Comparison of ENCODE assay signal across 26 cellular contexts in genomic region chr14:64091217-64091616, GRCh38.
"Had no signal": no experiment of that assay in that cellular context is flagged by ENCODE, and none has a peak within 500 bp of the region (broad histone marks: within the 10 kb centered on the region; RNA-seq: fewer than 3 reads in every experiment).

No MANE protein-coding gene starts in this region.

- H3K9me3 ChIP-seq: ascending aorta, esophagus muscularis mucosa, heart left ventricle, left lung, lower lobe of right lung, right atrium auricular region, thoracic aorta had no signal

- H3K4me3 Mint-ChIP-seq: activated CD4-positive, alpha-beta memory T cell treated with anti-CD3 and anti-CD28 coated beads for 36 hours; activated CD4-positive, alpha-beta T cell treated with anti-CD3 and anti-CD28 coated beads, Interleukin-2, amount 10 ng/mL, durations not matched to agents 24 days and 14 days; activated naive CD4-positive, alpha-beta T cell treated with anti-CD3 and anti-CD28 coated beads, Interleukin-2, amount 10 ng/mL, durations not matched to agents 7 days and 5 days; activated naive CD8-positive, alpha-beta T cell treated with anti-CD3 and anti-CD28 coated beads, Interleukin-2, amount 10 ng/mL, durations not matched to agents 7 days and 5 days; activated T-cell treated with anti-CD3 and anti-CD28 coated beads, Interleukin-2, amount 50 U/mL, for 24 hours; dendritic cell treated with granulocyte-macrophage colony-stimulating factor and Interleukin-4, amounts not matched to agents 40 ng/mL and 50 ng/mL, for 4 days; endodermal cell; stimulated activated naive CD8-positive, alpha-beta T cell treated with anti-CD3 and anti-CD28 coated beads, Interleukin-15, Interleukin-2, amounts not matched to agents 100 ng/mL and 50 ng/mL, for 24 hours; type B pancreatic cell had no signal

- H3K27ac Mint-ChIP-seq: activated CD4-positive, alpha-beta memory T cell treated with anti-CD3 and anti-CD28 coated beads for 36 hours; activated CD4-positive, alpha-beta T cell treated with anti-CD3 and anti-CD28 coated beads, Interleukin-2, amount 10 ng/mL, durations not matched to agents 24 days and 14 days; activated naive CD4-positive, alpha-beta T cell treated with anti-CD3 and anti-CD28 coated beads, Interleukin-2, amount 10 ng/mL, durations not matched to agents 7 days and 5 days; activated naive CD8-positive, alpha-beta T cell treated with anti-CD3 and anti-CD28 coated beads, Interleukin-2, amount 10 ng/mL, durations not matched to agents 7 days and 5 days; activated T-cell treated with anti-CD3 and anti-CD28 coated beads, Interleukin-2, amount 50 U/mL, for 24 hours; dendritic cell treated with granulocyte-macrophage colony-stimulating factor and Interleukin-4, amounts not matched to agents 40 ng/mL and 50 ng/mL, for 4 days; endodermal cell; stimulated activated naive CD8-positive, alpha-beta T cell treated with anti-CD3 and anti-CD28 coated beads, Interleukin-15, Interleukin-2, amounts not matched to agents 100 ng/mL and 50 ng/mL, for 24 hours; type B pancreatic cell had no signal

- ATAC-seq: foreskin keratinocyte, heart left ventricle, lower lobe of right lung had no signal

- H3K27ac ChIP-seq: ascending aorta, brain microvascular endothelial cell, esophagus muscularis mucosa, foreskin keratinocyte, heart left ventricle, left lung, lower lobe of right lung, parathyroid adenoma, right atrium auricular region, thoracic aorta had no signal

- H3K4me1 ChIP-seq: ascending aorta, esophagus muscularis mucosa, heart left ventricle, left lung, lower lobe of right lung, parathyroid adenoma, right atrium auricular region had no signal

- H3K4me1 Mint-ChIP-seq: activated CD4-positive, alpha-beta T cell treated with anti-CD3 and anti-CD28 coated beads, Interleukin-2, amount 10 ng/mL, durations not matched to agents 24 days and 14 days; activated naive CD4-positive, alpha-beta T cell treated with anti-CD3 and anti-CD28 coated beads, Interleukin-2, amount 10 ng/mL, durations not matched to agents 7 days and 5 days; activated naive CD8-positive, alpha-beta T cell treated with anti-CD3 and anti-CD28 coated beads, Interleukin-2, amount 10 ng/mL, durations not matched to agents 7 days and 5 days had no signal

- H3K9me3 Mint-ChIP-seq: activated CD4-positive, alpha-beta memory T cell treated with anti-CD3 and anti-CD28 coated beads for 36 hours; activated CD4-positive, alpha-beta T cell treated with anti-CD3 and anti-CD28 coated beads, Interleukin-2, amount 10 ng/mL, durations not matched to agents 24 days and 14 days; activated naive CD4-positive, alpha-beta T cell treated with anti-CD3 and anti-CD28 coated beads, Interleukin-2, amount 10 ng/mL, durations not matched to agents 7 days and 5 days; activated naive CD8-positive, alpha-beta T cell treated with anti-CD3 and anti-CD28 coated beads, Interleukin-2, amount 10 ng/mL, durations not matched to agents 7 days and 5 days; activated T-cell treated with anti-CD3 and anti-CD28 coated beads, Interleukin-2, amount 50 U/mL, for 24 hours; dendritic cell treated with granulocyte-macrophage colony-stimulating factor and Interleukin-4, amounts not matched to agents 40 ng/mL and 50 ng/mL, for 4 days; endodermal cell; stimulated activated naive CD8-positive, alpha-beta T cell treated with anti-CD3 and anti-CD28 coated beads, Interleukin-15, Interleukin-2, amounts not matched to agents 100 ng/mL and 50 ng/mL, for 24 hours; type B pancreatic cell had no signal

- H3K36me3 ChIP-seq: brain microvascular endothelial cell, thoracic aorta had no signal

- H3K27me3 ChIP-seq: ascending aorta, brain microvascular endothelial cell, esophagus muscularis mucosa, foreskin keratinocyte, heart left ventricle, left lung, right atrium auricular region had no signal

- H3K27me3 Mint-ChIP-seq: activated CD4-positive, alpha-beta memory T cell treated with anti-CD3 and anti-CD28 coated beads for 36 hours; activated CD4-positive, alpha-beta T cell treated with anti-CD3 and anti-CD28 coated beads, Interleukin-2, amount 10 ng/mL, durations not matched to agents 24 days and 14 days; activated naive CD4-positive, alpha-beta T cell treated with anti-CD3 and anti-CD28 coated beads, Interleukin-2, amount 10 ng/mL, durations not matched to agents 7 days and 5 days; activated naive CD8-positive, alpha-beta T cell treated with anti-CD3 and anti-CD28 coated beads, Interleukin-2, amount 10 ng/mL, durations not matched to agents 7 days and 5 days; activated T-cell treated with anti-CD3 and anti-CD28 coated beads, Interleukin-2, amount 50 U/mL, for 24 hours; dendritic cell treated with granulocyte-macrophage colony-stimulating factor and Interleukin-4, amounts not matched to agents 40 ng/mL and 50 ng/mL, for 4 days; stimulated activated naive CD8-positive, alpha-beta T cell treated with anti-CD3 and anti-CD28 coated beads, Interleukin-15, Interleukin-2, amounts not matched to agents 100 ng/mL and 50 ng/mL, for 24 hours; type B pancreatic cell had no signal

- H3K4me3 ChIP-seq: ascending aorta, esophagus muscularis mucosa, heart left ventricle, left lung, lower lobe of right lung, right atrium auricular region, thoracic aorta had no signal

- DNase-seq: activated CD4-positive, alpha-beta memory T cell treated with anti-CD3 and anti-CD28 coated beads for 36 hours; activated CD4-positive, alpha-beta T cell treated with anti-CD3 and anti-CD28 coated beads, Interleukin-2, amount 10 ng/mL, durations not matched to agents 24 days and 14 days; activated CD4-positive, CD25-positive, alpha-beta regulatory T cell treated with anti-CD3 and anti-CD28 coated beads, Interleukin-2, amount 50 U/mL, for 72 hours; activated CD8-positive, alpha-beta memory T cell treated with anti-CD3 and anti-CD28 coated beads, Interleukin-2, amount 50 U/mL, for 48 hours; activated gamma-delta T cell; activated naive CD4-positive, alpha-beta T cell treated with anti-CD3 and anti-CD28 coated beads, Interleukin-2, amount 10 ng/mL, durations not matched to agents 7 days and 5 days; activated naive CD8-positive, alpha-beta T cell treated with anti-CD3 and anti-CD28 coated beads, Interleukin-2, amount 10 ng/mL, durations not matched to agents 7 days and 5 days; activated T-cell treated with anti-CD3 and anti-CD28 coated beads, Interleukin-2, amount 50 U/mL, for 24 hours; brain microvascular endothelial cell; central memory CD4-positive, alpha-beta T cell; endodermal cell; foreskin keratinocyte; heart left ventricle; hypothalamus; left lung; lower lobe of right lung; nucleus accumbens; stimulated activated CD4-positive, alpha-beta T cell treated with anti-CD3 and anti-CD28 coated beads, Interleukin-2, amount 100 ng/mL, for 48 hours had no signal
